In genomic region chrX:81202989-81203388, GRCh38 we compare ENCODE assay signal across 8 cellular contexts. TPM values are rescaled to one million over a fixed set of nuclear protein-coding genes. Genes with fewer than 3 reads are reported as not detected.
DNase-seq lines count a peak whose midpoint lies in the region; ATAC-seq, FAIRE-seq and TF ChIP-seq lines count a peak whose summit lies in the region.

No MANE protein-coding gene starts in this region.

- H3K27ac Mint-ChIP-seq in naive B cell, result peak overlapping the region; percentile 89 to 99 (median 95)

- H3K36me3 Mint-ChIP-seq in naive B cell, result no peaks in the 10 kb centered on the region

- H3K4me3 ChIP-seq in BJ (ENCODE audit: low read depth, low read length), result peak overlapping the region; percentile 66
- H3K4me3 ChIP-seq in MG63, result peak overlapping the region; percentile 62
- H3K4me3 ChIP-seq in choroid plexus epithelial cell (ENCODE audit: low read depth, low read length), result peak overlapping the region; percentile 74

- FAIRE-seq in GM19239 (lab: Jason Lieb, UNC), result no peak

- CTCF ChIA-PET in BJ (lab: Yijun Ruan, JAX), result interaction anchor here (1.1 to 1.5 kb wide), 2 partner anchors 11 to 12 kb away, joined by 3 to 5 read pairs; no protein-coding TSS in a partner anchor

- no peaks in the 10 kb centered on the region for H3K9me3 ChIP-seq in MG63

- no peaks in the 10 kb centered on the region for H3K27me3 ChIP-seq in BJ (ENCODE audit: control insufficient read depth, insufficient read depth, low read length)
- no peaks in the 10 kb centered on the region for H3K27me3 ChIP-seq in MG63

- H3K27me3 Mint-ChIP-seq in naive B cell, result no peaks in the 10 kb centered on the region

- no peak for TF ChIP-seq CTCF in BJ (IDR thresholded peaks at IDR 0.05; ENCODE audit: insufficient read depth, low read depth, low read length)
- no peak for TF ChIP-seq CTCF in choroid plexus epithelial cell (conservative IDR thresholded peaks at IDR 0.05; ENCODE audit: low read depth, low read length)

- ATAC-seq in naive B cell (ENCODE audit: low read depth in 2 of 2) (no peak), HG03175 (IDR thresholded peaks at IDR 0.05; ENCODE audit: unreplicated experiment) (no peak), GM21737 (IDR thresholded peaks at IDR 0.05; ENCODE audit: unreplicated experiment) (no peak), GM21825 (IDR thresholded peaks at IDR 0.05; ENCODE audit: unreplicated experiment) (no peak)

- H3K36me3 ChIP-seq in BJ (ENCODE audit: control insufficient read depth, insufficient read depth, low read length), result no peaks in the 10 kb centered on the region
- H3K36me3 ChIP-seq in MG63, result no peaks in the 10 kb centered on the region

- H3K9me3 Mint-ChIP-seq in naive B cell, result peaks cover 0 to 2% (median 0%) of the 10 kb centered on the region in 7 donors

- POLR2A ChIA-PET in BJ (lab: Charles Lee), result no interaction called here

- H3K4me3 Mint-ChIP-seq in naive B cell, result peak overlapping the region; percentile 84 to 99 (median 94)

- H3K4me1 Mint-ChIP-seq in naive B cell, result peaks cover 31 to 47% (median 41%) of the 10 kb centered on the region in 3 donors

- no peak for DNase-seq in BJ (ENCODE audit: low read depth)
- DNase-seq in MG63, result no peak
- peak; percentile 7 for DNase-seq in choroid plexus epithelial cell (ENCODE audit: low read depth)
- DNase-seq in naive B cell, result no peak
- DNase-seq in GM19239 (ENCODE audit: insufficient read length, low spot score), result no peak

RNA-seq across cellular contexts. Expression of gene SH3BGRL, which starts 1.1 kb away (rescaled TPM):
- polyA plus RNA-seq in BJ (2011; rRNA removed) (85.2 and 150 TPM in 2 replicates), naive B cell (ENCODE audit: low read depth in 6 of 6) (100 to 1,000 TPM; 280 to 492 (median 351) TPM)
- 17.2 and 23.6 TPM in 2 replicates for polyA minus RNA-seq in BJ (2011; rRNA and poly(A)+ RNA removed)
- total RNA-seq in MG63 (2014; rRNA removed; shearing (Covaris generic); ENCODE audit: low replicate concordance), result 19.8 and 37.0 TPM in 2 replicates

RNA-seq across cellular contexts. Expression of gene HMGN5, which starts 1.3 kb away (rescaled TPM):
- polyA plus RNA-seq in BJ (2011; rRNA removed) (1.0 and 2.1 TPM in 2 replicates), naive B cell (ENCODE audit: low read depth in 6 of 6) (1 to 10 TPM; 1.5 to 7.5 (median 4.5) TPM)
- polyA minus RNA-seq in BJ (2011; rRNA and poly(A)+ RNA removed), result 0.52 TPM in 1 of 2 replicates, not detected in the other
- 1.7 TPM in 1 of 2 replicates, not detected in the other for total RNA-seq in MG63 (2014; rRNA removed; shearing (Covaris generic); ENCODE audit: low replicate concordance)
